18 cellular contexts compared by ENCODE assay signal in genomic region chr3:172678068-172678467, GRCh38. TPM values are rescaled to one million over a fixed set of nuclear protein-coding genes. Genes with fewer than 3 reads are reported as not detected.
DNase-seq lines count a peak whose midpoint lies in the region; ATAC-seq and TF ChIP-seq lines count a peak whose summit lies in the region.
"Had no signal": no experiment of that assay in that cellular context is flagged by ENCODE, and none has a peak within 500 bp of the region (broad histone marks: within the 10 kb centered on the region; RNA-seq: fewer than 3 reads in every experiment).

No MANE protein-coding gene starts in this region.

- no peaks in the 10 kb centered on the region for H3K4me1 Mint-ChIP-seq in glutamatergic neuron (ENCODE audit: low read depth, unreplicated experiment)

- H2BK120ac ChIP-seq in neuronal stem cell (ENCODE audit: low read depth, low read length), result no peak overlapping the region

- no peak overlapping the region for H3K9ac ChIP-seq in neuronal stem cell (ENCODE audit: low read depth, low read length, poor library complexity)

- no peaks in the 10 kb centered on the region for H3K36me3 Mint-ChIP-seq in glutamatergic neuron (ENCODE audit: unreplicated experiment)
- H3K36me3 Mint-ChIP-seq: natural killer cell treated with Interleukin-12 subunit alpha and Interleukin-12 subunit beta and Interleukin-15 and Interleukin-18, amount 100 ng/mL, for 72 hours had no signal

- H3K4me3 Mint-ChIP-seq in glutamatergic neuron (ENCODE audit: unreplicated experiment), result no peak overlapping the region
- H3K4me3 Mint-ChIP-seq: GM23338; natural killer cell treated with Interleukin-12 subunit alpha and Interleukin-12 subunit beta and Interleukin-15 and Interleukin-18, amount 100 ng/mL, for 72 hours had no signal

- H2BK12ac ChIP-seq in neuronal stem cell (ENCODE audit: low read length), result no peak overlapping the region

- H4K91ac ChIP-seq in neuronal stem cell (ENCODE audit: low read depth, low read length, poor library complexity), result no peak overlapping the region

- peaks cover 3% of the 10 kb centered on the region for H3K27me3 Mint-ChIP-seq in glutamatergic neuron (ENCODE audit: unreplicated experiment)
- H3K27me3 Mint-ChIP-seq: natural killer cell treated with Interleukin-12 subunit alpha and Interleukin-12 subunit beta and Interleukin-15 and Interleukin-18, amount 100 ng/mL, for 72 hours had no signal

- H2AK5ac ChIP-seq in neuronal stem cell (ENCODE audit: low read depth, low read length), result no peak overlapping the region

- H3K4me3 ChIP-seq in neuronal stem cell (ENCODE audit: low read length in 2 of 2), result no peak overlapping the region
- H3K4me3 ChIP-seq in upper lobe of right lung, result no peak overlapping the region
- H3K4me3 ChIP-seq: GM23338 had no signal

- intact Hi-C loops in upper lobe of right lung (cut with DNase I), result no loop called here

- no peaks in the 10 kb centered on the region for H3K79me1 ChIP-seq in neuronal stem cell (ENCODE audit: low read depth, low read length)

- H3K18ac ChIP-seq in neuronal stem cell (ENCODE audit: low read length), result no peak overlapping the region

- no peaks in the 10 kb centered on the region for H3K36me3 ChIP-seq in neuronal stem cell (replicated peaks in 1 of 2; ENCODE audit: control insufficient read depth in 2 of 2, insufficient read depth in 2 of 2, low read length in 2 of 2)
- no peaks in the 10 kb centered on the region for H3K36me3 ChIP-seq in upper lobe of right lung

- no peak overlapping the region for H3K23ac ChIP-seq in neuronal stem cell (ENCODE audit: low read depth, low read length, poor library complexity)

- H4K8ac ChIP-seq in neuronal stem cell (ENCODE audit: low read depth, low read length), result no peak overlapping the region

- no peak overlapping the region for H3K27ac ChIP-seq in neuronal stem cell (replicated peaks; ENCODE audit: low read length)
- no peak overlapping the region for H3K27ac ChIP-seq in upper lobe of right lung
- H3K27ac ChIP-seq: C4-2B had no signal

- H2BK15ac ChIP-seq in neuronal stem cell (ENCODE audit: low read length), result no peak overlapping the region

- H3K4me1 ChIP-seq in neuronal stem cell (ENCODE audit: control insufficient read depth in 2 of 2, insufficient read depth in 1 of 2, low read depth in 1 of 2, low read length in 2 of 2) (peaks cover 6 to 16% of the 10 kb centered on the region in 2 donors), upper lobe of right lung (peaks cover 16% of the 10 kb centered on the region)

- DNase-seq in EH (ENCODE audit: low read depth), result peak; percentile 74
- peak; percentile 71 for DNase-seq in RPMI7951 (ENCODE audit: low read depth)
- no peak for DNase-seq in neuronal stem cell (ENCODE audit: low spot score)
- DNase-seq in A172 (ENCODE audit: low spot score), result no peak
- DNase-seq in glutamatergic neuron, result no peak
- no peak for DNase-seq in upper lobe of right lung
- DNase-seq: activated CD4-positive, CD25-positive, alpha-beta regulatory T cell treated with anti-CD3 and anti-CD28 coated beads, Interleukin-2, amount 50 U/mL, for 72 hours; activated T-cell treated with anti-CD3 and anti-CD28 coated beads, Interleukin-2, amount 50 U/mL, for 48 hours; amygdala; NCI-H1417 treated with DMSO at 0.1 percent for 48 hours; NCI-H748 treated with DMSO at 0.1 percent for 48 hours; stimulated activated CD8-positive, alpha-beta memory T cell treated with anti-CD3 and anti-CD28 coated beads, Interleukin-4, amount 100 ng/mL, for 48 hours had no signal

- no peak overlapping the region for H3K4me2 ChIP-seq in neuronal stem cell (ENCODE audit: insufficient read depth, low read length, poor library complexity, severe bottlenecking)

- no peak overlapping the region for H3K27ac Mint-ChIP-seq in glutamatergic neuron (ENCODE audit: unreplicated experiment)
- H3K27ac Mint-ChIP-seq: GM23338; natural killer cell treated with Interleukin-12 subunit alpha and Interleukin-12 subunit beta and Interleukin-15 and Interleukin-18, amount 100 ng/mL, for 72 hours had no signal

- ATAC-seq in esophagus mucosa (peak; percentile 29), GM21717 (IDR thresholded peaks at IDR 0.05; ENCODE audit: unreplicated experiment) (no peak), upper lobe of right lung (no peak)
- ATAC-seq: GM23338; natural killer cell treated with Interleukin-12 subunit alpha and Interleukin-12 subunit beta and Interleukin-15 and Interleukin-18, amount 100 ng/mL, for 72 hours; SK-N-SH treated with all-trans-retinoic acid at 6 μM for 48 hours had no signal

- WGBS in neuronal stem cell (ENCODE audit: extremely low coverage in 2 of 2, insufficient read length in 2 of 2, insufficient replicate concordance in 1 of 2), 2 donors, result no CpG with 5 or more reads among the region's 1 CpG

- no peak for TF ChIP-seq CTCF in glutamatergic neuron (IDR thresholded peaks at IDR 0.05; ENCODE audit: partially characterized antibody, unreplicated experiment)
- TF ChIP-seq CTCF in upper lobe of right lung (IDR thresholded peaks at IDR 0.05), result no peak

- no peak overlapping the region for H3K4ac ChIP-seq in neuronal stem cell (ENCODE audit: low read length)

- peak overlapping the region; percentile 36 for H2AFZ ChIP-seq in neuronal stem cell (ENCODE audit: low read length)
- H2AFZ ChIP-seq: GM23338 had no signal

- no peak overlapping the region for H3K14ac ChIP-seq in neuronal stem cell (ENCODE audit: low read length)

- H3K27me3 ChIP-seq in neuronal stem cell (ENCODE audit: control insufficient read depth in 3 of 3, insufficient read depth in 3 of 3, low read depth in 1 of 3, low read length in 3 of 3) (no peaks in the 10 kb centered on the region), upper lobe of right lung (no peaks in the 10 kb centered on the region)

- H2BK5ac ChIP-seq in neuronal stem cell (ENCODE audit: low read length), result no peak overlapping the region

- no peaks in the 10 kb centered on the region for H3K9me3 Mint-ChIP-seq in glutamatergic neuron (ENCODE audit: unreplicated experiment)
- H3K9me3 Mint-ChIP-seq: GM23338; natural killer cell treated with Interleukin-12 subunit alpha and Interleukin-12 subunit beta and Interleukin-15 and Interleukin-18, amount 100 ng/mL, for 72 hours had no signal

- H3K9me3 ChIP-seq in neuronal stem cell (replicated peaks in 1 of 2; ENCODE audit: control insufficient read depth in 2 of 2, insufficient read depth in 1 of 2, low read depth in 1 of 2, low read length in 2 of 2) (no peaks in the 10 kb centered on the region), upper lobe of right lung (no peaks in the 10 kb centered on the region)

RNA-seq across cellular contexts. Expression of gene NCEH1, which starts 32.8 kb away (rescaled TPM):
- 21.8 and 24.8 TPM in 2 replicates for total RNA-seq in RPMI7951 (2014; rRNA removed; shearing (Covaris generic))
- 5.3 TPM for total RNA-seq in esophagus mucosa
- polyA plus RNA-seq in neuronal stem cell (2013, experiment 1 of 2), result 2.0 TPM
- polyA plus RNA-seq in neuronal stem cell (2013, experiment 2 of 2), result 2.0 TPM
- 18.5 and 23.8 TPM in 2 replicates for total RNA-seq in A172 (2014; rRNA removed; shearing (Covaris generic))
- 1.5 TPM for total RNA-seq in glutamatergic neuron (ENCODE audit: unreplicated experiment)
- total RNA-seq in upper lobe of right lung, result 62.1 TPM

Comparison
In these comparisons a context has a peak if more than half of its experiments do, and no peak if none do; other contexts are left out.
1. DNase-seq: peak in EH (single experiment) and RPMI7951 (single experiment); none in neuronal stem cell (single experiment), A172 (single experiment), glutamatergic neuron (single experiment) and upper lobe of right lung (single experiment).